ENCODE assay signal across 31 cellular contexts in genomic region chr13:27383104-27383921, GRCh38. TPM values are rescaled to one million over a fixed set of nuclear protein-coding genes. Genes with fewer than 3 reads are reported as not detected.
DNase-seq lines count a peak whose midpoint lies in the region; ATAC-seq, FAIRE-seq and TF ChIP-seq lines count a peak whose summit lies in the region.
"Had no signal": no experiment of that assay in that cellular context is flagged by ENCODE, and none has a peak within 500 bp of the region (broad histone marks: within the 10 kb centered on the region; RNA-seq: fewer than 3 reads in every experiment).

No MANE protein-coding gene starts in this region.

- H3K27ac ChIP-seq in HepG2 (ENCODE audit: extremely low read length, insufficient read depth, low read length): no peak overlapping the region
- no peak overlapping the region for H3K27ac ChIP-seq in right lobe of liver
- H3K27ac ChIP-seq in endodermal cell (ENCODE audit: low read depth, low read length): no peak overlapping the region
- H3K27ac ChIP-seq in coronary artery: no peak overlapping the region
- H3K27ac ChIP-seq: gastroesophageal sphincter, hepatocyte, SK-N-MC, tibial artery had no signal

- TF ChIP-seq POLR2A in HepG2 (IDR thresholded peaks at IDR 0.05; ENCODE audit: insufficient read depth in 1 of 2, low read depth in 2 of 2, low read length in 2 of 2) (0 out of 4 replicates have a peak, but pooled peaks of 1 of the 2 experiments have one; percentile 35), right lobe of liver (IDR thresholded peaks at IDR 0.05) (no peak)

- H3K27me3 Mint-ChIP-seq in endodermal cell (ENCODE audit: insufficient read depth): peaks cover 2% of the 10 kb centered on the region
- peaks cover 8% of the 10 kb centered on the region for H3K27me3 Mint-ChIP-seq in stimulated activated naive CD8-positive, alpha-beta T cell treated with anti-CD3 and anti-CD28 coated beads, Interleukin-15, amount 100 ng/mL, for 72 hours

- TF ChIP-seq RAD21 in HepG2 (CRISPR knock-in tag; IDR thresholded peaks at IDR 0.05): peak; percentile 84

- H3K27ac Mint-ChIP-seq in endodermal cell: no peak overlapping the region
- H3K27ac Mint-ChIP-seq in stimulated activated naive CD8-positive, alpha-beta T cell treated with anti-CD3 and anti-CD28 coated beads, Interleukin-15, amount 100 ng/mL, for 72 hours: no peak overlapping the region
- H3K27ac Mint-ChIP-seq: activated CD4-positive, alpha-beta memory T cell treated with anti-CD3 and anti-CD28 coated beads, Interleukin-2, amount 10 ng/mL, durations not matched to agents 7 days and 5 days; activated naive CD4-positive, alpha-beta T cell treated with anti-CD3 and anti-CD28 coated beads, Interleukin-2, amount 10 ng/mL, durations not matched to agents 7 days and 5 days; B cell; CD4-positive, alpha-beta memory T cell; nephron; T-helper 17 cell had no signal

- peak overlapping the region; percentile 73 for H3K4me2 ChIP-seq in HepG2 (ENCODE audit: low read depth, low read length)
- H3K4me2 ChIP-seq: hepatocyte had no signal

- no TSS peak for BruUV-seq in HepG2 (replicated peaks; lab: Mats Ljungman, UMichigan)

- H3K9ac ChIP-seq in HepG2 (ENCODE audit: insufficient read depth, low read depth, low read length) (peak overlapping the region; percentile 44; the same call in 1 of the 2 replicates), endodermal cell (ENCODE audit: extremely low read depth, low read length, poor library complexity, severe bottlenecking) (no peak overlapping the region)

- in situ Hi-C loops in HepG2 (cut with HindIII; ENCODE audit: extremely low pct_ligation_motif_present, low pct_unique_long_range_greater_than_20kb): no loop called here

- peak; percentile 67 for DNase-seq in HepG2 (ENCODE audit: low spot score)
- no peak for DNase-seq in right lobe of liver
- peak; percentile 42 for DNase-seq in NCI-H524 treated with DMSO at 0.1 percent for 48 hours (lab: John Stamatoyannopoulos, UW)
- DNase-seq in endodermal cell: peak; percentile 68
- DNase-seq in coronary artery (ENCODE audit: low spot score): no peak
- no peak for DNase-seq in stimulated activated naive CD8-positive, alpha-beta T cell treated with anti-CD3 and anti-CD28 coated beads, Interleukin-15, amount 100 ng/mL, for 72 hours
- DNase-seq: ACHN; activated CD4-positive, alpha-beta memory T cell treated with anti-CD3 and anti-CD28 coated beads, Interleukin-2, amount 10 ng/mL, durations not matched to agents 7 days and 5 days; activated CD4-positive, alpha-beta T cell treated with anti-CD3 and anti-CD28 coated beads for 1 hour; activated CD8-positive, alpha-beta memory T cell treated with anti-CD3 and anti-CD28 coated beads, Interleukin-2, amount 50 U/mL, for 4 hours; activated naive CD4-positive, alpha-beta T cell treated with anti-CD3 and anti-CD28 coated beads, Interleukin-2, amount 10 ng/mL, durations not matched to agents 7 days and 5 days; CD4-positive, alpha-beta memory T cell; left cardiac atrium; mammary epithelial cell; NCI-H1048; NCI-H187; NCI-H2171 treated with DMSO at 0.1 percent for 48 hours; NCI-H510A treated with DMSO at 0.1 percent for 48 hours; stimulated activated CD4-positive, alpha-beta T cell treated with anti-CD3 and anti-CD28 coated beads, Interleukin-4, amount 100 ng/mL, for 24 hours; T-helper 17 cell; tibial artery had no signal

- intact Hi-C loops in HepG2 (cut with micrococcal nuclease; ENCODE audit: unreplicated experiment): loop anchor here (1.0 to 5.0 kb wide), 5 partner anchors 21 to 389 kb away; partner anchors contain the start of gene MTIF3
- intact Hi-C loops in right lobe of liver (cut with DNase I): no loop called here

- peaks cover 26% of the 10 kb centered on the region for H3K4me1 Mint-ChIP-seq in endodermal cell
- H3K4me1 Mint-ChIP-seq in stimulated activated naive CD8-positive, alpha-beta T cell treated with anti-CD3 and anti-CD28 coated beads, Interleukin-15, amount 100 ng/mL, for 72 hours: no peaks in the 10 kb centered on the region
- H3K4me1 Mint-ChIP-seq: activated CD4-positive, alpha-beta memory T cell treated with anti-CD3 and anti-CD28 coated beads, Interleukin-2, amount 10 ng/mL, durations not matched to agents 7 days and 5 days; B cell; CD4-positive, alpha-beta memory T cell; nephron had no signal

- peak overlapping the region; percentile 52 for H2AFZ ChIP-seq in HepG2 (ENCODE audit: low read length)
- H2AFZ ChIP-seq: hepatocyte had no signal

- no peaks in the 10 kb centered on the region for H3K79me2 ChIP-seq in HepG2 (ENCODE audit: insufficient read depth, low read length)
- H3K79me2 ChIP-seq: hepatocyte had no signal

- FAIRE-seq in HepG2 (lab: Jason Lieb, UNC): peak; percentile 57
- FAIRE-seq: endothelial cell of umbilical vein, TTC549 had no signal

- no peaks in the 10 kb centered on the region for H4K20me1 ChIP-seq in HepG2 (ENCODE audit: insufficient read depth, low read length)

- no peaks in the 10 kb centered on the region for H3K36me3 ChIP-seq in HepG2 (replicated peaks in 1 of 2; ENCODE audit: control insufficient read depth in 1 of 2, insufficient read depth in 2 of 2, low read length in 2 of 2)
- no peaks in the 10 kb centered on the region for H3K36me3 ChIP-seq in right lobe of liver
- H3K36me3 ChIP-seq in endodermal cell (ENCODE audit: control insufficient read depth, insufficient read depth, low read length): no peaks in the 10 kb centered on the region
- H3K36me3 ChIP-seq: gastroesophageal sphincter, tibial artery had no signal

- ATAC-seq in HepG2: peak; percentile 90
- ATAC-seq in right lobe of liver: no peak
- ATAC-seq in HG02840 (IDR thresholded peaks at IDR 0.05; ENCODE audit: low FRiP score, unreplicated experiment): no peak
- no peak for ATAC-seq in stimulated activated naive CD8-positive, alpha-beta T cell treated with anti-CD3 and anti-CD28 coated beads, Interleukin-15, amount 100 ng/mL, for 72 hours
- no peak for ATAC-seq in GM18907 (IDR thresholded peaks at IDR 0.05; ENCODE audit: unreplicated experiment)
- ATAC-seq: gastroesophageal sphincter, left cardiac atrium, T-helper 17 cell had no signal

- no peak overlapping the region for H3K4me3 Mint-ChIP-seq in endodermal cell
- no peak overlapping the region for H3K4me3 Mint-ChIP-seq in stimulated activated naive CD8-positive, alpha-beta T cell treated with anti-CD3 and anti-CD28 coated beads, Interleukin-15, amount 100 ng/mL, for 72 hours
- H3K4me3 Mint-ChIP-seq: activated CD4-positive, alpha-beta memory T cell treated with anti-CD3 and anti-CD28 coated beads, Interleukin-2, amount 10 ng/mL, durations not matched to agents 7 days and 5 days; activated naive CD4-positive, alpha-beta T cell treated with anti-CD3 and anti-CD28 coated beads, Interleukin-2, amount 10 ng/mL, durations not matched to agents 7 days and 5 days; B cell; brain; CD4-positive, alpha-beta memory T cell; nephron; T-helper 17 cell had no signal

- TF ChIP-seq EP300 in HepG2 (IDR thresholded peaks at IDR 0.05; ENCODE audit: low read depth in 2 of 2, low read length in 2 of 2) (no peak), HepG2 (CRISPR knock-in tag; IDR thresholded peaks at IDR 0.05; ENCODE audit: borderline replicate concordance) (no peak)

- CTCF ChIA-PET in HepG2 (lab: Yijun Ruan, JAX; ENCODE audit: low intra/inter-chr PET ratio, low total read pairs): interaction anchor here (1.1 kb wide), 1 partner anchor 42 kb away, joined by 3 read pairs; no protein-coding TSS in a partner anchor

- H3K9me3 Mint-ChIP-seq in endodermal cell: no peaks in the 10 kb centered on the region
- no peaks in the 10 kb centered on the region for H3K9me3 Mint-ChIP-seq in stimulated activated naive CD8-positive, alpha-beta T cell treated with anti-CD3 and anti-CD28 coated beads, Interleukin-15, amount 100 ng/mL, for 72 hours
- H3K9me3 Mint-ChIP-seq: activated CD4-positive, alpha-beta memory T cell treated with anti-CD3 and anti-CD28 coated beads, Interleukin-2, amount 10 ng/mL, durations not matched to agents 7 days and 5 days; activated naive CD4-positive, alpha-beta T cell treated with anti-CD3 and anti-CD28 coated beads, Interleukin-2, amount 10 ng/mL, durations not matched to agents 7 days and 5 days; CD4-positive, alpha-beta memory T cell; nephron had no signal

- H3K27me3 ChIP-seq in HepG2 (ENCODE audit: control insufficient read depth in 1 of 2, insufficient read depth in 2 of 2, low read length in 2 of 2) (no peaks in the 10 kb centered on the region; a peak in 1 of 5 replicates), right lobe of liver (no peaks in the 10 kb centered on the region), endodermal cell (ENCODE audit: control insufficient read depth, insufficient read depth, low read length, poor library complexity, severe bottlenecking) (no peaks in the 10 kb centered on the region)
- H3K27me3 ChIP-seq: hepatocyte had no signal

- no peaks in the 10 kb centered on the region for H3K9me3 ChIP-seq in HepG2 (ENCODE audit: low read length)
- no peaks in the 10 kb centered on the region for H3K9me3 ChIP-seq in right lobe of liver
- no peaks in the 10 kb centered on the region for H3K9me3 ChIP-seq in endodermal cell (ENCODE audit: control insufficient read depth, low read length)
- H3K9me3 ChIP-seq: gastroesophageal sphincter, tibial artery had no signal

- no peaks in the 10 kb centered on the region for H3K36me3 Mint-ChIP-seq in endodermal cell (ENCODE audit: low read depth)
- H3K36me3 Mint-ChIP-seq: activated naive CD4-positive, alpha-beta T cell treated with anti-CD3 and anti-CD28 coated beads, Interleukin-2, amount 10 ng/mL, durations not matched to agents 7 days and 5 days; brain; CD4-positive, alpha-beta memory T cell had no signal

- peak; percentile 92 for TF ChIP-seq CTCF in HepG2 (CRISPR knock-in tag; IDR thresholded peaks at IDR 0.05)
- TF ChIP-seq CTCF in right lobe of liver (IDR thresholded peaks at IDR 0.05): no peak
- TF ChIP-seq CTCF in endodermal cell (conservative IDR thresholded peaks at IDR 0.05): peak; percentile 12
- TF ChIP-seq CTCF in coronary artery (IDR thresholded peaks at IDR 0.05): no peak

- H3K4me3 ChIP-seq in HepG2 (replicated peaks in 1 of 3; ENCODE audit: insufficient read depth in 1 of 3, low read depth in 2 of 3, low read length in 3 of 3) (peak overlapping the region; percentile 36 to 60 (median 51); a peak in 5 of 6 replicates), right lobe of liver (no peak overlapping the region), endodermal cell (ENCODE audit: low read length) (no peak overlapping the region), coronary artery (no peak overlapping the region)
- H3K4me3 ChIP-seq: gastroesophageal sphincter, hepatocyte, SK-N-MC, tibial artery had no signal

- peaks cover 73% of the 10 kb centered on the region for H3K4me1 ChIP-seq in HepG2 (ENCODE audit: insufficient read depth, low read length)
- H3K4me1 ChIP-seq in right lobe of liver: peaks cover 0 to 11% (median 4%) of the 10 kb centered on the region in 4 donors
- H3K4me1 ChIP-seq in endodermal cell (ENCODE audit: control insufficient read depth, insufficient read depth, low read length): no peaks in the 10 kb centered on the region
- H3K4me1 ChIP-seq: gastroesophageal sphincter, tibial artery had no signal

- WGBS in HepG2 (ENCODE audit: low lambda C conversion rate): 17% methylated on average over 18 of the region's 22 CpGs
- 89% methylated on average over 8 of the region's 22 CpGs for WGBS in right lobe of liver (ENCODE audit: insufficient coverage, low coverage, low lambda C conversion rate, missing lambda C conversion rate)
- WGBS in endodermal cell (ENCODE audit: insufficient coverage in 1 of 2, insufficient read length in 1 of 2), 2 experiments: 91 to 93% methylated on average over 12 to 22 of the region's 22 CpGs

- POLR2A ChIA-PET in HepG2 (lab: Yijun Ruan, JAX): interaction anchor here (0.6 to 4.8 kb wide), 7 partner anchors 13 to 157 kb away, joined by 3 to 28 read pairs (median 14); partner anchors contain the start of genes GTF3A and MTIF3

RNA-seq across cellular contexts. Expression of gene GTF3A, which starts 41.1 kb away (rescaled TPM):
- total RNA-seq in HepG2 (2016; rRNA removed; fragmentation: Illumina TruSeq; extraction: Trizol) (122 and 176 TPM in 2 replicates), right lobe of liver (100 to 1,000 TPM in 2 of 6 experiments, 10 to 100 TPM in 4; 50.2 to 216 (median 64.9) TPM), endodermal cell (10 to 100 TPM; 70.4 to 80.0 TPM)
- total RNA-seq in HepG2 (2016; cell fraction: cytosol; rRNA removed; fragmentation: Illumina TruSeq; extraction: Trizol; ENCODE audit: low read depth): 1,005 and 1,074 TPM in 2 replicates
- 110 and 173 TPM in 2 replicates for total RNA-seq in HepG2 (2016; cell fraction: insoluble cytoplasmic fraction; rRNA removed; fragmentation: Illumina TruSeq; extraction: Trizol)
- 817 and 824 TPM in 2 replicates for total RNA-seq in HepG2 (2016; cell fraction: membrane; rRNA removed; fragmentation: Illumina TruSeq; extraction: Trizol)
- total RNA-seq in HepG2 (2016; cell fraction: nucleus; rRNA removed; fragmentation: Illumina TruSeq; extraction: Trizol): 71.9 and 77.8 TPM in 2 replicates
- polyA plus RNA-seq in HepG2 (2011; rRNA removed): 36.0 and 42.1 TPM in 2 replicates
- 36.5 and 39.7 TPM in 2 replicates for polyA plus RNA-seq in HepG2 (2011; cell fraction: cytosol; rRNA removed)
- polyA plus RNA-seq in HepG2 (2011; cell fraction: nucleus; rRNA removed): 30.0 and 32.8 TPM in 2 replicates
- 67.4 and 79.3 TPM in 2 replicates for polyA plus RNA-seq in HepG2 (2012)
- 1,318 and 1,338 TPM in 2 replicates for polyA plus RNA-seq in HepG2 (2016; cell fraction: cytosol; fragmentation: Illumina TruSeq; extraction: Trizol; ENCODE audit: low read depth)
- 121 and 126 TPM in 2 replicates for polyA plus RNA-seq in HepG2 (2016; cell fraction: insoluble cytoplasmic fraction; fragmentation: Illumina TruSeq; extraction: Trizol; ENCODE audit: low read depth)
- polyA plus RNA-seq in HepG2 (2016; cell fraction: membrane; fragmentation: Illumina TruSeq; extraction: Trizol; ENCODE audit: low read depth): 873 and 884 TPM in 2 replicates
- polyA plus RNA-seq in HepG2 (2016; cell fraction: nucleus; fragmentation: Illumina TruSeq; extraction: Trizol; ENCODE audit: insufficient read depth, low read depth): 118 and 129 TPM in 2 replicates
- 25.1 and 47.9 TPM in 2 replicates for polyA minus RNA-seq in HepG2 (2011; rRNA and poly(A)+ RNA removed; ENCODE audit: low replicate concordance)
- polyA minus RNA-seq in HepG2 (2011; cell fraction: cytosol; rRNA and poly(A)+ RNA removed): 16.9 and 22.6 TPM in 2 replicates
- polyA minus RNA-seq in HepG2 (2011; cell fraction: nucleus; rRNA and poly(A)+ RNA removed): 16.4 and 20.8 TPM in 2 replicates
- 85.3 TPM for polyA plus RNA-seq in endodermal cell (2013, experiment 1 of 2)
- 88.8 TPM for polyA plus RNA-seq in endodermal cell (2013, experiment 2 of 2)

Comparison
In these comparisons a context has a peak if more than half of its experiments do, and no peak if none do; other contexts are left out.
1. DNase-seq: peak in HepG2 (single experiment), NCI-H524 treated with DMSO at 0.1 percent for 48 hours (single experiment) and endodermal cell (single experiment); none in right lobe of liver (0 of 3), coronary artery (single experiment) and stimulated activated naive CD8-positive, alpha-beta T cell treated with anti-CD3 and anti-CD28 coated beads, Interleukin-15, amount 100 ng/mL, for 72 hours (0 of 2).
2. H3K4me3 ChIP-seq: peak in HepG2 (3 of 3); none in right lobe of liver (0 of 3), endodermal cell (single experiment) and coronary artery (single experiment).
3. CTCF ChIP-seq: peak in HepG2 (single experiment) and endodermal cell (single experiment); none in right lobe of liver (0 of 4) and coronary artery (single experiment).